Comparison of ENCODE assay signal across 13 cellular contexts in the genomic region with DNA sequence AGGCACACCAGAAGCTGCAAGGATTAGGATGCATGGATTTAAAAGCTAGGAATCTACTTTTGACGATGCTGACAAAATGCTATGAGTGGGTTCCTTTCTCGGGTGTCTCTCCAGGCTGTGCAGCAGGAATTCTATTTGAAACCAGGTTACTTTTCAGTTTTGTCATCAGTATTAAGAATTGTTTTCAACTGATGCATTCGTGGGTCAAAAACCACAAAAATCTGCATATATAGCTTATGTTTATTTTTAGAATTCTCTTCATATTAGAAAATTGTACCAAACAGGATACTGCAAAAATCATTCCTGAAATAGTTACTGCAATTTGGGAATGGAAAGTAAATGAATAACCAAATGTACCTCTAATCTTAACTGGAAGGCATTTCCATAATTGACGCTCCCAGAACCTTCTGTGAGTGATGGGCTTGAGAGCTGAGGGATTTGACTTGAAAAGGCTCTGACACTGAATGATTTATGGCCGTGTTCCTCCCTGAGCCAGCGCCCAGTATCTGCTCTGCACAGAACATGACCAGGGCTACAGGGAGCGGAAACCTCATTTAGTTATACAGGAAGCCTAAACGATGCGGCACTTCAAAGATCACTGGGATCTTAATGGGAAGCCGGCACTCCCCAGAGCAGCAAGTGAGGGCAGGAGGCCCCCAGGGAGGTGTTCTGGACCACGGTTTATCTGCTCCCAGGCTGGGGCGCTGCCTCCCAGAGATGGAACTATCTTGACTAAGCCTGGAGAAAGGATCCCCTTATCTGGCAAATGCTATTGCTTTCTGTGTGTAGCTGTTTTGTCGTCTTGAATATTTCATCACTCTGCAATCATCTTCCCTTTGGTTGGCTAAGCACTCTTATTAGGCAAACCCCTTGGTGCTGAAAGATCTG.
DNase-seq lines count a peak whose midpoint lies in the region; ATAC-seq, FAIRE-seq and TF ChIP-seq lines count a peak whose summit lies in the region.
"Had no signal": no experiment of that assay in that cellular context is flagged by ENCODE, and none has a peak within 500 bp of the region (broad histone marks: within the 10 kb centered on the region; RNA-seq: fewer than 3 reads in every experiment).

No MANE protein-coding gene starts in this region.

- TF ChIP-seq POLR2A in IMR-90 (IDR thresholded peaks at IDR 0.05; ENCODE audit: low read depth, low read length) = 0 out of 2 replicates have a peak, but pooled peaks have one; percentile 47
- no peak for TF ChIP-seq POLR2A in K562 (conservative IDR thresholded peaks at IDR 0.05)

- peak overlapping the region; percentile 85 for H3K27ac ChIP-seq in IMR-90 (ENCODE audit: insufficient read depth, low read length)
- H3K27ac ChIP-seq in K562 (ENCODE audit: extremely low read depth, low read depth, low read length) = peak overlapping the region; percentile 1; the same call in 1 of the 3 replicates
- H3K27ac ChIP-seq in kidney (ENCODE audit: low read depth in 2 of 2, low read length in 2 of 2) = no peak overlapping the region
- no peak overlapping the region for H3K27ac ChIP-seq in mammary epithelial cell (ENCODE audit: insufficient read depth, low read depth, low read length)
- H3K27ac ChIP-seq: HL-60 had no signal

- H3K27me3 ChIP-seq in IMR-90 (ENCODE audit: control insufficient read depth, insufficient read depth, low read length) (no peaks in the 10 kb centered on the region), K562 (ENCODE audit: control insufficient read depth in 2 of 2, insufficient read depth in 2 of 2, low read length in 2 of 2) (peaks cover 0 to 12% of the 10 kb centered on the region in 2 experiments; a peak in 3 of 5 replicates), mammary epithelial cell (ENCODE audit: insufficient read depth, low read length) (no peaks in the 10 kb centered on the region)

- TF ChIP-seq EP300 in K562 (IDR thresholded peaks at IDR 0.05; ENCODE audit: low read length) = peak; percentile 83; the same call in 1 of the 2 replicates

- POLR2A ChIA-PET in IMR-90 (lab: Charles Lee; ENCODE audit: unreplicated experiment) (no interaction called here), K562 (lab: Yijun Ruan, JAX) (interaction anchor here (0.6 to 1.9 kb wide), 2 partner anchors 16 to 156 kb away, joined by 3 to 6 read pairs; no protein-coding TSS in a partner anchor)

- DNase-seq in AG09309 (ENCODE audit: low read depth) (peak; percentile 50), IMR-90 (peak; percentile 86), K562 (ENCODE audit: extremely low read depth in 1 of 4, low spot score in 3 of 4) (peak; percentile 61 to 92 (median 77)), kidney (peak; percentile 35), frontal cortex (ENCODE audit: low spot score in 2 of 2) (no peak), mammary epithelial cell (no peak), T-helper 17 cell (no peak), SW 1271 (lab: John Stamatoyannopoulos, UW) (no peak)
- DNase-seq: activated T-cell treated with anti-CD3 and anti-CD28 coated beads, Interleukin-2, amount 50 U/mL, for 24 hours; effector CD4-positive, alpha-beta T cell; T-helper 1 cell had no signal

- BruUV-seq in IMR-90 (replicated peaks; lab: Mats Ljungman, UMichigan) (no TSS peak), K562 (replicated peaks; lab: Mats Ljungman, UMichigan) (no TSS peak), mammary epithelial cell (replicated peaks; lab: Mats Ljungman, UMichigan) (no TSS peak)

- CTCF ChIA-PET in IMR-90 (lab: Yijun Ruan, JAX) = no interaction called here
- CTCF ChIA-PET in K562 (lab: Yijun Ruan, JAX; ENCODE audit: low intra/inter-chr PET ratio) = no interaction called here
- CTCF ChIA-PET in mammary epithelial cell (lab: Charles Lee; ENCODE audit: low non-redundant PET) = no interaction called here

- peak overlapping the region; percentile 15 for H3K4me3 ChIP-seq in AG09309 (ENCODE audit: control insufficient read depth, low read depth, low read length)
- H3K4me3 ChIP-seq in IMR-90 (ENCODE audit: insufficient read depth, low read depth, low read length) = peak overlapping the region; percentile 11; the same call in 1 of the 2 replicates
- no peak overlapping the region for H3K4me3 ChIP-seq in K562
- H3K4me3 ChIP-seq in kidney (ENCODE audit: low read length in 2 of 2) = no peak overlapping the region
- H3K4me3 ChIP-seq in mammary epithelial cell (replicated peaks in 1 of 3; ENCODE audit: insufficient read depth in 1 of 3, low read depth in 2 of 3, low read length in 3 of 3) = no peak overlapping the region

- WGBS in IMR-90 (ENCODE audit: extremely low coverage in 2 of 2, insufficient read length in 1 of 2), 2 experiments = no CpG with 5 or more reads among the region's 13 CpGs
- 1% methylated on average over 13 of the region's 13 CpGs for WGBS in K562 (ENCODE audit: insufficient coverage, low coverage, missing lambda C conversion rate)
- 55% methylated on average over 13 of the region's 13 CpGs for WGBS in mammary epithelial cell (ENCODE audit: low coverage, missing lambda C conversion rate)

- peak overlapping the region; percentile 56 for H4K5ac ChIP-seq in IMR-90 (ENCODE audit: low read depth, low read length)

- peak overlapping the region; percentile 39; the same call in 1 of the 2 replicates for H2AK5ac ChIP-seq in IMR-90 (ENCODE audit: low read depth, low read length)

- H3K4me3 Mint-ChIP-seq in T-helper 17 cell = no peak overlapping the region
- H3K4me3 Mint-ChIP-seq: activated T-cell treated with anti-CD3 and anti-CD28 coated beads, Interleukin-2, amount 50 U/mL, for 24 hours; CD4-positive, CD25-positive, alpha-beta regulatory T cell had no signal

- no peak overlapping the region for H3K27ac Mint-ChIP-seq in T-helper 17 cell
- H3K27ac Mint-ChIP-seq: activated T-cell treated with anti-CD3 and anti-CD28 coated beads, Interleukin-2, amount 50 U/mL, for 24 hours; CD4-positive, CD25-positive, alpha-beta regulatory T cell had no signal

- H3K9me3 ChIP-seq in IMR-90 (ENCODE audit: control insufficient read depth, insufficient read depth, low read length) (no peaks in the 10 kb centered on the region), K562 (replicated peaks; ENCODE audit: control insufficient read depth, insufficient read depth, low read depth, low read length) (peaks cover 6% of the 10 kb centered on the region; the same call in 1 of the 2 replicates), kidney (ENCODE audit: control insufficient read depth in 1 of 2, low read length in 2 of 2) (no peaks in the 10 kb centered on the region), mammary epithelial cell (replicated peaks; ENCODE audit: insufficient read depth, low read length) (peaks cover 9% of the 10 kb centered on the region), T-helper 17 cell (ENCODE audit: control insufficient read depth, low read length, poor library complexity, severe bottlenecking) (no peaks in the 10 kb centered on the region)

- TF ChIP-seq RAD21 in IMR-90 (IDR thresholded peaks at IDR 0.05; ENCODE audit: low read length) = peak; percentile 23
- peak in 1 of 2 experiments; percentile 46; a peak in 2 of 4 replicates for TF ChIP-seq RAD21 in K562 (CRISPR knock-in tag; conservative IDR thresholded peaks at IDR 0.05 in 1 of 2, IDR thresholded peaks at IDR 0.05 in 1 of 2)

- H2BK5ac ChIP-seq in IMR-90 (ENCODE audit: low read depth, low read length, poor library complexity, severe bottlenecking) = peak overlapping the region; percentile 88

- peak overlapping the region; percentile 97 for H4K91ac ChIP-seq in IMR-90 (ENCODE audit: insufficient read depth, low read depth, low read length)

- H2AFZ ChIP-seq in IMR-90 (replicated peaks; ENCODE audit: low read length, poor library complexity) = peak overlapping the region; percentile 88
- H2AFZ ChIP-seq in K562 (ENCODE audit: low read depth, low read length) = no peak overlapping the region; the same call in 1 of the 2 replicates
- no peak overlapping the region for H2AFZ ChIP-seq in mammary epithelial cell (ENCODE audit: low read depth, low read length)

- H3K79me2 ChIP-seq in K562 (ENCODE audit: control insufficient read depth, insufficient read depth, low read length) = no peaks in the 10 kb centered on the region
- H3K79me2 ChIP-seq in mammary epithelial cell (ENCODE audit: insufficient read depth, low read length) = no peaks in the 10 kb centered on the region

- H3K23ac ChIP-seq in IMR-90 (ENCODE audit: low read depth, low read length) = peak overlapping the region; percentile 85

- H3K9ac ChIP-seq in IMR-90 (ENCODE audit: low read depth, low read length) (peak overlapping the region; percentile 61), K562 (ENCODE audit: insufficient read depth in 1 of 2, low read depth in 2 of 2, low read length in 2 of 2) (no peak overlapping the region), kidney (ENCODE audit: low read length in 2 of 2) (no peak overlapping the region), mammary epithelial cell (ENCODE audit: insufficient read depth, low read length) (no peak overlapping the region)

- H3K27me3 Mint-ChIP-seq in T-helper 17 cell = peaks cover 18% of the 10 kb centered on the region

- peak overlapping the region; percentile 74 for H3K56ac ChIP-seq in IMR-90 (ENCODE audit: extremely low read depth, insufficient read depth, low read length)

- H4K20me1 ChIP-seq in IMR-90 (ENCODE audit: insufficient read depth, low read length) (no peaks in the 10 kb centered on the region), K562 (replicated peaks; ENCODE audit: control insufficient read depth, insufficient read depth, low read length) (no peaks in the 10 kb centered on the region), mammary epithelial cell (ENCODE audit: insufficient read depth, low read length) (no peaks in the 10 kb centered on the region)

- peak overlapping the region; percentile 76 for H3K4me2 ChIP-seq in IMR-90 (ENCODE audit: low read depth, low read length)
- H3K4me2 ChIP-seq in K562 (ENCODE audit: insufficient read depth, low read length) = peak overlapping the region; percentile 63
- H3K4me2 ChIP-seq in mammary epithelial cell (ENCODE audit: insufficient read depth, low read depth, low read length) = no peak overlapping the region

- in situ Hi-C loops in IMR-90 (cut with MboI; ENCODE audit: low sequenced_read_pairs) = no loop called here
- in situ Hi-C loops in K562 (cut with MboI) = no loop called here
- in situ Hi-C loops in mammary epithelial cell (cut with MboI; ENCODE audit: low sequenced_read_pairs in 2 of 2) = no loop called here

- H3K9me1 ChIP-seq in IMR-90 (ENCODE audit: insufficient read depth, low read length) = peaks cover 3% of the 10 kb centered on the region; the same call in 1 of the 2 replicates
- no peaks in the 10 kb centered on the region for H3K9me1 ChIP-seq in K562 (ENCODE audit: control insufficient read depth, insufficient read depth, low read length)

- peak overlapping the region; percentile 78; the same call in 2 of the 3 replicates for H2BK15ac ChIP-seq in IMR-90 (ENCODE audit: low read depth, low read length)

- H3K4me1 ChIP-seq in IMR-90 (ENCODE audit: control insufficient read depth, insufficient read depth, low read length) (0 out of 2 replicates have a peak, but pooled peaks cover 2% of the 10 kb centered on the region), K562 (replicated peaks in 1 of 2; ENCODE audit: control insufficient read depth in 2 of 2, insufficient read depth in 2 of 2, low read length in 2 of 2) (peaks cover 3 to 23% of the 10 kb centered on the region in 2 experiments; a peak in 4 of 5 replicates), kidney (ENCODE audit: control insufficient read depth in 1 of 2, insufficient read depth in 1 of 2, low read depth in 1 of 2, low read length in 2 of 2) (no peaks in the 10 kb centered on the region), mammary epithelial cell (ENCODE audit: insufficient read depth, low read length) (no peaks in the 10 kb centered on the region)

- peak overlapping the region; percentile 95 for H3K4ac ChIP-seq in IMR-90 (ENCODE audit: low read depth, low read length)

- H3K4me1 Mint-ChIP-seq in T-helper 17 cell = peaks cover 7% of the 10 kb centered on the region

- TF ChIP-seq CTCF in AG09309 (IDR thresholded peaks at IDR 0.05; ENCODE audit: control insufficient read depth, insufficient read depth, low read depth, low read length, missing control alignments) = no peak
- no peak for TF ChIP-seq CTCF in IMR-90 (conservative IDR thresholded peaks at IDR 0.05; ENCODE audit: low read depth, low read length)
- peak in 1 of 3 experiments; percentile 9; a peak in 1 of 6 replicates for TF ChIP-seq CTCF in K562 (IDR thresholded peaks at IDR 0.05 in 2 of 3, conservative IDR thresholded peaks at IDR 0.05 in 1 of 3; ENCODE audit: insufficient read depth in 2 of 3, low read depth in 1 of 3, low read length in 3 of 3)
- no peak for TF ChIP-seq CTCF in kidney (IDR thresholded peaks at IDR 0.05; ENCODE audit: borderline replicate concordance, extremely low read depth, insufficient read depth)
- no peak for TF ChIP-seq CTCF in mammary epithelial cell (conservative IDR thresholded peaks at IDR 0.05 in 1 of 2, IDR thresholded peaks at IDR 0.05 in 1 of 2; ENCODE audit: extremely low read depth in 1 of 2, insufficient read depth in 1 of 2, low read depth in 1 of 2, low read length in 2 of 2)

- intact Hi-C loops in IMR-90 (cut with micrococcal nuclease) = loop anchor here (1.0 to 10.0 kb wide), 2 partner anchors 114 to 276 kb away; no protein-coding TSS in a partner anchor
- intact Hi-C loops in K562 (cut with micrococcal nuclease) = loop anchor here (2.0 to 5.0 kb wide), 2 partner anchors 84 to 148 kb away; no protein-coding TSS in a partner anchor
- intact Hi-C loops in kidney (cut with DNase I) = no loop called here
- intact Hi-C loops in mammary epithelial cell (cut with micrococcal nuclease) = no loop called here

- H2BK20ac ChIP-seq in IMR-90 (ENCODE audit: low read depth, low read length) = peak overlapping the region; percentile 96

- H3K36me3 Mint-ChIP-seq in T-helper 17 cell (ENCODE audit: low read depth) = no peaks in the 10 kb centered on the region
- H3K36me3 Mint-ChIP-seq: CD4-positive, CD25-positive, alpha-beta regulatory T cell had no signal

- H3K36me3 ChIP-seq in IMR-90 (ENCODE audit: control insufficient read depth, insufficient read depth, low read length) (no peaks in the 10 kb centered on the region), K562 (ENCODE audit: control insufficient read depth, insufficient read depth, low read length) (no peaks in the 10 kb centered on the region), kidney (ENCODE audit: control insufficient read depth in 1 of 2, insufficient read depth in 2 of 2, low read length in 2 of 2) (no peaks in the 10 kb centered on the region), mammary epithelial cell (ENCODE audit: insufficient read depth, low read length) (no peaks in the 10 kb centered on the region)

- H3K79me1 ChIP-seq in IMR-90 (ENCODE audit: low read depth in 1 of 2, low read length in 2 of 2) = peaks cover 0 to 7% of the 10 kb centered on the region in 2 experiments; a peak in 2 of 4 replicates

- peak overlapping the region; percentile 75 for H3K18ac ChIP-seq in IMR-90 (ENCODE audit: low read depth, low read length)

- dilution Hi-C loops in IMR-90 (cut with HindIII; ENCODE audit: low sequenced_read_pairs, unreplicated experiment) = no loop called here
- dilution Hi-C loops in mammary epithelial cell (cut with HindIII; ENCODE audit: low sequenced_read_pairs) = no loop called here

- peak overlapping the region; percentile 54 for H3K14ac ChIP-seq in IMR-90 (replicated peaks; ENCODE audit: low read depth, low read length)

- H2BK120ac ChIP-seq in IMR-90 (ENCODE audit: low read depth, low read length) = peak overlapping the region; percentile 97

- ATAC-seq in IMR-90 (ENCODE audit: low read depth) (peak; percentile 79), K562 (peak; percentile 95), T-helper 17 cell (no peak)

- peak overlapping the region; percentile 88 to 89 for H4K8ac ChIP-seq in IMR-90 (ENCODE audit: low read depth in 2 of 2, low read length in 2 of 2)

- FAIRE-seq in K562 (lab: Jason Lieb, UNC) (peak; percentile 90), kidney (lab: Jason Lieb, UNC) (no peak), frontal cortex (lab: Jason Lieb, UNC) (no peak)

- H2AK9ac ChIP-seq in IMR-90 (replicated peaks; ENCODE audit: low read depth, low read length, poor library complexity) = peak overlapping the region; percentile 56

Comparison
In these comparisons a context has a peak if more than half of its experiments do, and no peak if none do; other contexts are left out.
1. DNase-seq: peak in AG09309 (single experiment), IMR-90 (single experiment), K562 (4 of 4) and kidney (single experiment); none in frontal cortex (0 of 2), mammary epithelial cell (single experiment), T-helper 17 cell (0 of 3) and SW 1271 (0 of 2).
2. H3K4me3 ChIP-seq: peak in AG09309 (single experiment) and IMR-90 (single experiment); none in K562 (single experiment), kidney (0 of 2) and mammary epithelial cell (0 of 3).
3. H3K27ac ChIP-seq: peak in IMR-90 (single experiment) and K562 (single experiment); none in kidney (0 of 2) and mammary epithelial cell (single experiment).
4. intact Hi-C loops: an anchor here in IMR-90 (1.0 to 10.0 kb wide) and K562 (2.0 to 5.0 kb wide); none called in kidney and mammary epithelial cell.